In the genomic region with DNA sequence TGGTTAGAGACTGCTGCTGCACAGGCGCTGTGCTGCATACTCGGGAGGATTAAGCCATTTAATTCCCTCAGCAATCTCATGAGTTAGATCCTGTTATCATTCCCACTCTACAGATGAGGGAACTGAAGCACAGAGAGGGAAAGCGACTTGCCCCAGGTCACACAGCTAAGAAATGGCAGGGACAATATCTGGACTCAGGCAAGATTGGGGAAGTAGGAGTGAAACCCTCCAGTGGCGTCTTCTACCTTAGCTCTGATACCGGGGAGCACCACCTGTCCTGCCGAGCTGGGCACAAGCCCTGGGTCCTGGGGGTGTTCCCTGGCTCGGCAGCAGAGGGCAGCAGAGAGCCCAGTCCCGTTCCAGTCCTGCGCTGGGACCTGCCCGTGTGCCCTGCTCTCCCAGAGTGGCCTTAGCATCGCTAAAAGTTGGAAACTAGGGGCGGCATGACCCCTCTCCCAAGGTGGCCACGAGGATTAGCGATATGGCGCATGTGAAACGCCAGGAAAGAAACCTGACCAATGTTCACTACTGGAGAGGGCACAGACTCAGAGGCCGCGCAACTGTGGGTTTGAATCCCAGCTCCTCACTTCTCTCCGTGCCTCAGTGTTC, we compare ENCODE assay signal across 8 cellular contexts. TPM values are rescaled to one million over a fixed set of nuclear protein-coding genes. Genes with fewer than 3 reads are reported as not detected.
A peak's percentile ranks its signal among the peaks of the same experiment; 100 is the strongest.
DNase-seq lines count a peak whose midpoint lies in the region; ATAC-seq, FAIRE-seq and TF ChIP-seq lines count a peak whose summit lies in the region.

No MANE protein-coding gene starts in this region.

- no peaks in the 10 kb centered on the region for H3K36me3 ChIP-seq in WERI-Rb-1

- intact Hi-C loops in left colon (cut with DNase I, micrococcal nuclease), result loop anchor here in 1 of 2 donors (5.0 kb wide), 1 partner anchor 93 kb away; no protein-coding TSS in a partner anchor

- peaks cover 7% of the 10 kb centered on the region for H3K27me3 ChIP-seq in WERI-Rb-1 (ENCODE audit: insufficient read depth, low read depth, severe bottlenecking)

- peak; percentile 94 for FAIRE-seq in GM19239 (lab: Jason Lieb, UNC)

- ATAC-seq in left colon (peak; percentile 22), HG03139 (IDR thresholded peaks at IDR 0.05; ENCODE audit: unreplicated experiment) (no peak)

- no peak overlapping the region for H3K27ac ChIP-seq in WERI-Rb-1

- H3K4me3 ChIP-seq in WERI-Rb-1 (ENCODE audit: low read depth, low read length), result no peak overlapping the region

- DNase-seq in AG08396 (ENCODE audit: low spot score) (peak; percentile 85), GM19239 (ENCODE audit: insufficient read length, low spot score) (peak; percentile 91), NCI-H2029 (lab: John Stamatoyannopoulos, UW) (peak; percentile 53), WERI-Rb-1 (peak; percentile 78), T47D (ENCODE audit: low read depth in 1 of 2, low spot score in 1 of 2) (peak; percentile 57 to 78), left colon (peak; percentile 67 to 83)
- peak in 2 of 3 experiments; percentile 73 to 83 for DNase-seq in stimulated activated CD4-positive, alpha-beta T cell treated with anti-CD3 and anti-CD28 coated beads, TNF-alpha, amount 100 ng/mL, for 24 hours (ENCODE audit: low read depth in 3 of 3)

- peak; percentile 94 for TF ChIP-seq CTCF in WERI-Rb-1 (IDR thresholded peaks at IDR 0.05; ENCODE audit: low read depth, low read length)

- no peaks in the 10 kb centered on the region for H3K9me3 ChIP-seq in WERI-Rb-1 (ENCODE audit: severe bottlenecking)

- in situ Hi-C loops in T47D (cut with HindIII; ENCODE audit: low pct_unique_long_range_greater_than_20kb, low sequenced_read_pairs), result no loop called here

RNA-seq across cellular contexts. Expression of a gene that starts 20.5 kb away (rescaled TPM):
- total RNA-seq in left colon, result 10 to 100 TPM; 68.3 to 75.6 TPM

RNA-seq across cellular contexts. Expression of a gene that starts 21.9 kb away (rescaled TPM):
- total RNA-seq in left colon, result 1 to 10 TPM in 1 of 2 donors, under 1 TPM in 1; 0.87 to 1.1 TPM

RNA-seq across cellular contexts. Expression of a gene that starts 34.3 kb away (rescaled TPM):
- total RNA-seq in left colon, result 1 to 10 TPM in 1 of 2 donors, under 1 TPM in 1; 0.34 to 1.2 TPM

RNA-seq across cellular contexts. Expression of a gene that starts 43.9 kb away (rescaled TPM):
- total RNA-seq in left colon, result 10 to 100 TPM; 22.3 to 25.1 TPM
